Comparison of ENCODE assay signal across 1 cellular context in genomic region chr19:19406878-19407639, GRCh38.
TF ChIP-seq lines count a peak whose summit lies in the region.

No MANE protein-coding gene starts in this region.

TF ChIP-seq in HepG2, 621 proteins besides CTCF, POLR2A, EP300 and RAD21 (continued from another document):
- TF ChIP-seq TFDP2 (CRISPR knock-in tag; IDR thresholded peaks at IDR 0.05): 0 out of 2 replicates have a peak, but pooled peaks have one; percentile 13
